ENCODE assay signal across 1 cellular context in genomic region chr17:57987582-57988300, GRCh38.
TF ChIP-seq lines count a peak whose summit lies in the region.

A gene with protein sequence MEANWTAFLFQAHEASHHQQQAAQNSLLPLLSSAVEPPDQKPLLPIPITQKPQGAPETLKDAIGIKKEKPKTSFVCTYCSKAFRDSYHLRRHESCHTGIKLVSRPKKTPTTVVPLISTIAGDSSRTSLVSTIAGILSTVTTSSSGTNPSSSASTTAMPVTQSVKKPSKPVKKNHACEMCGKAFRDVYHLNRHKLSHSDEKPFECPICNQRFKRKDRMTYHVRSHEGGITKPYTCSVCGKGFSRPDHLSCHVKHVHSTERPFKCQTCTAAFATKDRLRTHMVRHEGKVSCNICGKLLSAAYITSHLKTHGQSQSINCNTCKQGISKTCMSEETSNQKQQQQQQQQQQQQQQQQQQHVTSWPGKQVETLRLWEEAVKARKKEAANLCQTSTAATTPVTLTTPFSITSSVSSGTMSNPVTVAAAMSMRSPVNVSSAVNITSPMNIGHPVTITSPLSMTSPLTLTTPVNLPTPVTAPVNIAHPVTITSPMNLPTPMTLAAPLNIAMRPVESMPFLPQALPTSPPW (minus strand): TSS chr17:57988254. CDS start chr17:57988111, 143 bp downstream.

TF ChIP-seq in GM23338, 12 proteins besides CTCF, POLR2A, EP300 and RAD21 (continued from another document):
- TF ChIP-seq REST (IDR thresholded peaks at IDR 0.05; ENCODE audit: unreplicated experiment) (no peak), NANOG (IDR thresholded peaks at IDR 0.05; ENCODE audit: borderline replicate concordance) (no peak), STAT1 (IDR thresholded peaks at IDR 0.05; ENCODE audit: unreplicated experiment) (no peak), ETS1 (IDR thresholded peaks at IDR 0.05) (no peak), ZNF114 (CRISPR knock-in tag; IDR thresholded peaks at IDR 0.05) (no peak)
